Comparison of ENCODE assay signal across 14 cellular contexts in the genomic region with DNA sequence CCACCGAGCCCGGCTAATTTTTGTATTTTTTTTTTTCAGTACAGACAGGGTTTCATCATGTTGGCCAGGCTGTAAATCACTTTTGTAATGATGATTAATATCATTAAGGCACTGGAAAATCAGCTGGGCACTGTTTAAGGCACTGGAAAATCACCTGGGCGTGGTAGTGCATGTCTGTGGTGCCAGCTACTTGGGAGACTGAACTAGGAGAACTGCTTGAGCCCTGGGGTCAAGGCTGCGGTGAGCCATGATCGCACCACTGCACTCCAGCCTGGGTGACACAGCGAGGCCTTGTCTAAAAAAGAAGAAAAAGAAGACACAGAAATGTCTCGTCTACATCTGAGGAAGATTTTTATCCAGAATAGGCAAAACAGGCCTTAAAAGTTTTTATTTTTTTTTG.
"Had no signal": no experiment of that assay in that cellular context is flagged by ENCODE, and none has a peak within 500 bp of the region (broad histone marks: within the 10 kb centered on the region; RNA-seq: fewer than 3 reads in every experiment).

No MANE protein-coding gene starts in this region.

- H3K27me3 Mint-ChIP-seq: brain, memory B cell had no signal

- H3K36me3 Mint-ChIP-seq: memory B cell had no signal

- DNase-seq: activated naive CD4-positive, alpha-beta T cell treated with anti-CD3 and anti-CD28 coated beads, Interleukin-2, amount 50 U/mL, for 16 hours; amygdala; cerebellar nuclear complex; dermis blood vessel endothelial cell; nephron progenitor cell; stimulated activated CD4-positive, alpha-beta T cell treated with anti-CD3 and anti-CD28 coated beads, Interleukin-4, amount 100 ng/mL, for 1 hour; stimulated activated CD8-positive, alpha-beta memory T cell treated with anti-CD3 and anti-CD28 coated beads, Interleukin-4, amount 100 ng/mL, for 48 hours; stimulated activated naive CD8-positive, alpha-beta T cell treated with anti-CD3 and anti-CD28 coated beads, Interleukin-15, Interleukin-2, amounts not matched to agents 100 U/mL and 50 U/mL, for 24 hours had no signal

- H3K4me3 ChIP-seq: esophagus muscularis mucosa, suprapubic skin had no signal

- H3K27ac Mint-ChIP-seq: memory B cell, nephron progenitor cell had no signal

- H3K9me3 ChIP-seq: esophagus muscularis mucosa, suprapubic skin had no signal

- H3K9me3 Mint-ChIP-seq: brain, memory B cell, nephron progenitor cell had no signal

- ATAC-seq: activated CD4-positive, CD25-positive, alpha-beta regulatory T cell treated with anti-CD3 and anti-CD28 coated beads, Interleukin-2, amount 50 U/mL, for 24 hours; left lobe of liver; stimulated activated naive CD8-positive, alpha-beta T cell treated with anti-CD3 and anti-CD28 coated beads, Interleukin-15, Interleukin-2, amounts not matched to agents 100 U/mL and 50 U/mL, for 24 hours had no signal

- H3K4me3 Mint-ChIP-seq: brain, memory B cell, nephron progenitor cell had no signal

- H3K36me3 ChIP-seq: esophagus muscularis mucosa, suprapubic skin had no signal

- H3K27me3 ChIP-seq: esophagus muscularis mucosa, suprapubic skin had no signal

- H3K27ac ChIP-seq: esophagus muscularis mucosa, suprapubic skin had no signal
